Comparison of ENCODE assay signal across 8 cellular contexts in genomic region chr4:6782147-6782845, GRCh38. TPM values are rescaled to one million over a fixed set of nuclear protein-coding genes. Genes with fewer than 3 reads are reported as not detected.
A peak's percentile ranks its signal among the peaks of the same experiment; 100 is the strongest.
DNase-seq lines count a peak whose midpoint lies in the region; TF ChIP-seq lines count a peak whose summit lies in the region.

KIAA0232 (plus strand) TSS chr4:6782727; CDS start chr4:6824454, 41,727 bp downstream.

- peak within 1 kb of the TSS; percentile 94 for H3K4me2 ChIP-seq in Loucy (ENCODE audit: low read depth, low read length, poor library complexity, severe bottlenecking)

- H3K27me3 ChIP-seq in Loucy (ENCODE audit: insufficient read depth, low read length, poor library complexity, severe bottlenecking), result no peaks in the 10 kb centered on the region

- H3K27me3 Mint-ChIP-seq in nephron progenitor cell (ENCODE audit: low read depth, poor library complexity), result peaks cover 21% of the 10 kb centered on the region
- H3K27me3 Mint-ChIP-seq in stimulated activated naive CD8-positive, alpha-beta T cell treated with anti-CD3 and anti-CD28 coated beads, Interleukin-15, Interleukin-2, amounts not matched to agents 100 ng/mL and 50 ng/mL, for 24 hours, result no peaks in the 10 kb centered on the region

- TF ChIP-seq CTCF in Loucy (conservative IDR thresholded peaks at IDR 0.05; ENCODE audit: low read length) (no peak; the same call in 1 of the 2 replicates), fibroblast of the aortic adventitia (IDR thresholded peaks at IDR 0.05; ENCODE audit: insufficient read depth, low read length) (no peak), nephron progenitor cell (IDR thresholded peaks at IDR 0.05) (no peak)

- H3F3A ChIP-seq in Loucy (ENCODE audit: low read depth), result no peaks in the 10 kb centered on the region; the same call in 1 of the 2 replicates

- peak within 1 kb of the TSS; percentile 94 for H3K9ac ChIP-seq in Loucy (ENCODE audit: low read depth, low read length, poor library complexity, severe bottlenecking)

- H3K4me3 ChIP-seq in Loucy (ENCODE audit: low read length, poor library complexity, severe bottlenecking), result peak within 1 kb of the TSS; percentile 91
- H3K4me3 ChIP-seq in fibroblast of the aortic adventitia (ENCODE audit: low read depth, low read length), result peak within 1 kb of the TSS; percentile 86

- H3K79me2 ChIP-seq in Loucy (ENCODE audit: insufficient read depth, low read length), result peaks cover 38% of the 10 kb centered on the region

- H3K36me3 Mint-ChIP-seq in nephron progenitor cell (ENCODE audit: low read depth), result peaks cover 12% of the 10 kb centered on the region
- H3K36me3 Mint-ChIP-seq in stimulated activated naive CD8-positive, alpha-beta T cell treated with anti-CD3 and anti-CD28 coated beads, Interleukin-15, Interleukin-2, amounts not matched to agents 100 ng/mL and 50 ng/mL, for 24 hours (ENCODE audit: low read depth), result peaks cover 12% of the 10 kb centered on the region

- no peaks in the 10 kb centered on the region for H3K9me3 ChIP-seq in Loucy (ENCODE audit: insufficient read depth, low read depth, low read length)

- peak within 1 kb of the TSS; percentile 85 for H3K4me3 Mint-ChIP-seq in nephron progenitor cell
- H3K4me3 Mint-ChIP-seq in stimulated activated naive CD8-positive, alpha-beta T cell treated with anti-CD3 and anti-CD28 coated beads, Interleukin-15, Interleukin-2, amounts not matched to agents 100 ng/mL and 50 ng/mL, for 24 hours, result peak within 1 kb of the TSS; percentile 86

- peaks cover 53% of the 10 kb centered on the region for H3K4me1 ChIP-seq in Loucy (ENCODE audit: insufficient read depth, low read length, poor library complexity, severe bottlenecking)

- peak within 1 kb of the TSS; percentile 83 for H3K27ac Mint-ChIP-seq in nephron progenitor cell
- peak within 1 kb of the TSS; percentile 80 for H3K27ac Mint-ChIP-seq in stimulated activated naive CD8-positive, alpha-beta T cell treated with anti-CD3 and anti-CD28 coated beads, Interleukin-15, Interleukin-2, amounts not matched to agents 100 ng/mL and 50 ng/mL, for 24 hours

- peaks cover 30% of the 10 kb centered on the region for H4K20me1 ChIP-seq in Loucy (ENCODE audit: insufficient read depth, low read length, poor library complexity, severe bottlenecking)

- H3K9me2 ChIP-seq in Loucy (replicated peaks; ENCODE audit: low read depth, low read length), result no peaks in the 10 kb centered on the region

- H3K4me1 Mint-ChIP-seq in nephron progenitor cell, result peaks cover 55% of the 10 kb centered on the region
- H3K4me1 Mint-ChIP-seq in stimulated activated naive CD8-positive, alpha-beta T cell treated with anti-CD3 and anti-CD28 coated beads, Interleukin-15, Interleukin-2, amounts not matched to agents 100 ng/mL and 50 ng/mL, for 24 hours (ENCODE audit: low read depth), result peaks cover 66% of the 10 kb centered on the region

- no peaks in the 10 kb centered on the region for H3K9me3 Mint-ChIP-seq in nephron progenitor cell
- no peaks in the 10 kb centered on the region for H3K9me3 Mint-ChIP-seq in stimulated activated naive CD8-positive, alpha-beta T cell treated with anti-CD3 and anti-CD28 coated beads, Interleukin-15, Interleukin-2, amounts not matched to agents 100 ng/mL and 50 ng/mL, for 24 hours

- DNase-seq in EL (peak; percentile 90), H4 (ENCODE audit: low spot score) (peak; percentile 82), fibroblast of the aortic adventitia (ENCODE audit: low read depth) (peak; percentile 92), nephron progenitor cell (peak; percentile 93)
- peak; percentile 89 for DNase-seq in activated T-helper 9 cell treated with anti-CD3 and anti-CD28 coated beads, Interleukin-2, amount 50 U/mL, for 16 hours (ENCODE audit: low read depth)

- H2AFZ ChIP-seq in Loucy (ENCODE audit: low read length), result peak within 1 kb of the TSS; percentile 68

- no peaks in the 10 kb centered on the region for H3K36me3 ChIP-seq in Loucy (ENCODE audit: insufficient read depth, low read length)

- TF ChIP-seq POLR2A in Raji (IDR thresholded peaks at IDR 0.05; ENCODE audit: insufficient read depth, low read depth, low read length), result peak; percentile 75

RNA-seq across cellular contexts. Expression of gene KIAA0232, which starts in this region (rescaled TPM):
- total RNA-seq in H4 (2014; rRNA removed; shearing (Covaris generic)), result 15.1 and 24.3 TPM in 2 replicates
- 18.1 and 28.7 TPM in 2 replicates for total RNA-seq in fibroblast of the aortic adventitia (ENCODE audit: low replicate concordance)

Comparison
In these comparisons a context has a peak if more than half of its experiments do, and no peak if none do; other contexts are left out.
1. Peak in every context shown above with its lines: DNase-seq and H3K4me3 ChIP-seq.